Comparison of ENCODE assay signal across 18 cellular contexts in the genomic region with DNA sequence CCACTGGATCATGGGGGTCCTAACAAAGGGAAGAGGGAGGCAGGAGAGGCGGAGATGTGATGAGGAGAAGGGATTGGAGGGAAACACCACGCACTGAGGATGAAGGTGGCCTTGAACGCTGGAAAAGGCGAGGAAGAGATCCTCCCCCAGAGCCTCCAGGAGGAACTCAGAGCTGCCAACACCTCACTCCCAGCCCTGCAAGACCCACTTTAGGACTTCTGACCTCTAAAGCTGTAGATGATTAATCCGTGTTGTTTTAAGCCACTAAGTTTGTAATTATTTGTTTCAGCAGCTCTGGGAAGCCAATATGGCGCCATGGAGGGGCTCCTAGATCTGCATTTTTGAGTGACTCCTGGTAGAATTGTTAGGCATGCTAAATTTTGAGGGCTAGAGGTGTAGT.
DNase-seq lines count a peak whose midpoint lies in the region; ATAC-seq and TF ChIP-seq lines count a peak whose summit lies in the region.
"Had no signal": no experiment of that assay in that cellular context is flagged by ENCODE, and none has a peak within 500 bp of the region (broad histone marks: within the 10 kb centered on the region; RNA-seq: fewer than 3 reads in every experiment).

No MANE protein-coding gene starts in this region.

- peaks cover 12% of the 10 kb centered on the region for H3K4me1 ChIP-seq in ectodermal cell (ENCODE audit: control insufficient read depth, insufficient read depth, low read length)
- H3K4me1 ChIP-seq in liver (ENCODE audit: control insufficient read depth in 4 of 4, insufficient read depth in 4 of 4, low read length in 3 of 4), result peaks cover 3 to 26% (median 14%) of the 10 kb centered on the region in 4 donors
- H3K4me1 ChIP-seq: Peyer's patch had no signal

- WGBS in ectodermal cell, 2 experiments, result 93 to 96% methylated on average over 6 of the region's 6 CpGs
- 69% methylated on average over 6 of the region's 6 CpGs for WGBS in liver

- H3K4me3 Mint-ChIP-seq in activated naive CD4-positive, alpha-beta T cell treated with anti-CD3 and anti-CD28 coated beads, Interleukin-2, amount 10 ng/mL, durations not matched to agents 7 days and 5 days, result no peak overlapping the region
- no peak overlapping the region for H3K4me3 Mint-ChIP-seq in progenitor cell of endocrine pancreas (ENCODE audit: low read depth)
- H3K4me3 Mint-ChIP-seq: CD8-positive, alpha-beta memory T cell had no signal

- H3K27ac Mint-ChIP-seq in activated naive CD4-positive, alpha-beta T cell treated with anti-CD3 and anti-CD28 coated beads, Interleukin-2, amount 10 ng/mL, durations not matched to agents 7 days and 5 days, result peak overlapping the region; percentile 80
- peak overlapping the region; percentile 81 for H3K27ac Mint-ChIP-seq in progenitor cell of endocrine pancreas

- H3K36me3 ChIP-seq in ectodermal cell (ENCODE audit: control insufficient read depth, insufficient read depth, low read length), result no peaks in the 10 kb centered on the region
- H3K36me3 ChIP-seq in liver (ENCODE audit: control insufficient read depth in 4 of 4, insufficient read depth in 3 of 4, low read depth in 1 of 4, low read length in 3 of 4), result no peaks in the 10 kb centered on the region
- H3K36me3 ChIP-seq: Peyer's patch had no signal

- peaks cover 36% of the 10 kb centered on the region for H3K4me1 Mint-ChIP-seq in activated naive CD4-positive, alpha-beta T cell treated with anti-CD3 and anti-CD28 coated beads, Interleukin-2, amount 10 ng/mL, durations not matched to agents 7 days and 5 days
- H3K4me1 Mint-ChIP-seq in progenitor cell of endocrine pancreas (ENCODE audit: low read depth), result peaks cover 31% of the 10 kb centered on the region

- no peak for ATAC-seq in GM18502 (IDR thresholded peaks at IDR 0.05; ENCODE audit: poor library complexity, unreplicated experiment)
- ATAC-seq: Right ventricle myocardium inferior had no signal

- TF ChIP-seq RAD21 in liver (IDR thresholded peaks at IDR 0.05), result no peak

- no peaks in the 10 kb centered on the region for H3K9me3 Mint-ChIP-seq in activated naive CD4-positive, alpha-beta T cell treated with anti-CD3 and anti-CD28 coated beads, Interleukin-2, amount 10 ng/mL, durations not matched to agents 7 days and 5 days
- H3K9me3 Mint-ChIP-seq in progenitor cell of endocrine pancreas (ENCODE audit: low read depth), result no peaks in the 10 kb centered on the region
- H3K9me3 Mint-ChIP-seq: CD8-positive, alpha-beta memory T cell had no signal

- H3K36me3 Mint-ChIP-seq in activated naive CD4-positive, alpha-beta T cell treated with anti-CD3 and anti-CD28 coated beads, Interleukin-2, amount 10 ng/mL, durations not matched to agents 7 days and 5 days, result no peaks in the 10 kb centered on the region
- H3K36me3 Mint-ChIP-seq in progenitor cell of endocrine pancreas (ENCODE audit: insufficient read depth), result no peaks in the 10 kb centered on the region
- H3K36me3 Mint-ChIP-seq: CD8-positive, alpha-beta memory T cell had no signal

- CTCF ChIA-PET in activated naive CD4-positive, alpha-beta T cell treated with anti-CD3 and anti-CD28 coated beads, Interleukin-2, amount 10 ng/mL, durations not matched to agents 7 days and 5 days (lab: Charles Lee), result interaction anchor here (1.1 to 2.2 kb wide), 8 partner anchors 9 to 792 kb away, joined by 3 to 14 read pairs (median 4); partner anchors contain the start of gene PLXNC1

- H3K27me3 Mint-ChIP-seq in activated naive CD4-positive, alpha-beta T cell treated with anti-CD3 and anti-CD28 coated beads, Interleukin-2, amount 10 ng/mL, durations not matched to agents 7 days and 5 days, result peaks cover 13% of the 10 kb centered on the region
- peaks cover 3% of the 10 kb centered on the region for H3K27me3 Mint-ChIP-seq in progenitor cell of endocrine pancreas

- H3K27ac ChIP-seq in ectodermal cell (ENCODE audit: insufficient read depth, low read depth, low read length, poor library complexity, severe bottlenecking) (peak overlapping the region; percentile 46), liver (ENCODE audit: low read depth in 1 of 2, low read length in 2 of 2) (no peak overlapping the region)
- H3K27ac ChIP-seq: GM23248, Peyer's patch had no signal

- TF ChIP-seq CTCF in liver (IDR thresholded peaks at IDR 0.05; ENCODE audit: low read depth, low read length, missing input control) (no peak), progenitor cell of endocrine pancreas (IDR thresholded peaks at IDR 0.05; ENCODE audit: unreplicated experiment) (no peak)

- H3K9ac ChIP-seq in liver (ENCODE audit: low read depth in 1 of 2, low read length in 2 of 2), result no peak overlapping the region
- H3K9ac ChIP-seq: GM23248 had no signal

- no peak for DNase-seq in activated naive CD4-positive, alpha-beta T cell treated with anti-CD3 and anti-CD28 coated beads, Interleukin-2, amount 10 ng/mL, durations not matched to agents 7 days and 5 days
- DNase-seq in activated naive CD4-positive, alpha-beta T cell treated with anti-CD3 and anti-CD28 coated beads, Interleukin-2, amount 50 U/mL, for 16 hours, result no peak
- DNase-seq in progenitor cell of endocrine pancreas (ENCODE audit: low spot score, unreplicated experiment) (no peak), NCI-H1417 treated with DMSO at 0.1 percent for 48 hours (lab: John Stamatoyannopoulos, UW) (no peak)
- DNase-seq: C1 segment of cervical spinal cord; CD8-positive, alpha-beta memory T cell; DND-41; GM23248; HCEC 1CT; Kasumi-1; NCI-H2081; NCI-H446 treated with DMSO at 0.1 percent for 48 hours; NK-92 treated with Interleukin-12 subunit alpha and Interleukin-12 subunit beta, amount 100 ng/mL, for 24 hours; Peyer's patch had no signal

- H3K9me3 ChIP-seq in ectodermal cell (ENCODE audit: control insufficient read depth, low read length) (no peaks in the 10 kb centered on the region), liver (ENCODE audit: control insufficient read depth in 4 of 4, low read length in 3 of 4) (no peaks in the 10 kb centered on the region)
- H3K9me3 ChIP-seq: Peyer's patch had no signal

- H3K27me3 ChIP-seq in ectodermal cell (ENCODE audit: control insufficient read depth, insufficient read depth, low read length, poor library complexity, severe bottlenecking), result no peaks in the 10 kb centered on the region
- H3K27me3 ChIP-seq in liver (ENCODE audit: control insufficient read depth in 4 of 4, insufficient read depth in 4 of 4, low read length in 3 of 4), result no peaks in the 10 kb centered on the region
- H3K27me3 ChIP-seq: Peyer's patch had no signal

- H3K4me3 ChIP-seq in ectodermal cell (ENCODE audit: insufficient read depth, low read depth, low read length) (no peak overlapping the region), liver (ENCODE audit: low read depth in 1 of 3, low read length in 3 of 3) (no peak overlapping the region)
- H3K4me3 ChIP-seq: GM23248, Peyer's patch had no signal

TF ChIP-seq in liver, 16 proteins besides CTCF, POLR2A, EP300 and RAD21:
- TF ChIP-seq HNF4A (conservative IDR thresholded peaks at IDR 0.05) (peak in 1 of 2 donors; percentile 58), TAF1 (conservative IDR thresholded peaks at IDR 0.05) (no peak), MAX (IDR thresholded peaks at IDR 0.05) (no peak), FOXA2 (IDR thresholded peaks at IDR 0.05) (no peak), JUND (IDR thresholded peaks at IDR 0.05) (peak in 1 of 2 donors; percentile 3), RXRA (IDR thresholded peaks at IDR 0.05) (no peak), SP1 (IDR thresholded peaks at IDR 0.05) (peak; percentile 79), YY1 (IDR thresholded peaks at IDR 0.05) (no peak)
- TF ChIP-seq, protein P1, sequence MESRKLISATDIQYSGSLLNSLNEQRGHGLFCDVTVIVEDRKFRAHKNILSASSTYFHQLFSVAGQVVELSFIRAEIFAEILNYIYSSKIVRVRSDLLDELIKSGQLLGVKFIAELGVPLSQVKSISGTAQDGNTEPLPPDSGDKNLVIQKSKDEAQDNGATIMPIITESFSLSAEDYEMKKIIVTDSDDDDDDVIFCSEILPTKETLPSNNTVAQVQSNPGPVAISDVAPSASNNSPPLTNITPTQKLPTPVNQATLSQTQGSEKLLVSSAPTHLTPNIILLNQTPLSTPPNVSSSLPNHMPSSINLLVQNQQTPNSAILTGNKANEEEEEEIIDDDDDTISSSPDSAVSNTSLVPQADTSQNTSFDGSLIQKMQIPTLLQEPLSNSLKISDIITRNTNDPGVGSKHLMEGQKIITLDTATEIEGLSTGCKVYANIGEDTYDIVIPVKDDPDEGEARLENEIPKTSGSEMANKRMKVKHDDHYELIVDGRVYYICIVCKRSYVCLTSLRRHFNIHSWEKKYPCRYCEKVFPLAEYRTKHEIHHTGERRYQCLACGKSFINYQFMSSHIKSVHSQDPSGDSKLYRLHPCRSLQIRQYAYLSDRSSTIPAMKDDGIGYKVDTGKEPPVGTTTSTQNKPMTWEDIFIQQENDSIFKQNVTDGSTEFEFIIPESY (IDR thresholded peaks at IDR 0.05), result no peak
TF ChIP-seq in liver: peak in this region for 3.
